Comparison of ENCODE assay signal across 34 cellular contexts in the genomic region with DNA sequence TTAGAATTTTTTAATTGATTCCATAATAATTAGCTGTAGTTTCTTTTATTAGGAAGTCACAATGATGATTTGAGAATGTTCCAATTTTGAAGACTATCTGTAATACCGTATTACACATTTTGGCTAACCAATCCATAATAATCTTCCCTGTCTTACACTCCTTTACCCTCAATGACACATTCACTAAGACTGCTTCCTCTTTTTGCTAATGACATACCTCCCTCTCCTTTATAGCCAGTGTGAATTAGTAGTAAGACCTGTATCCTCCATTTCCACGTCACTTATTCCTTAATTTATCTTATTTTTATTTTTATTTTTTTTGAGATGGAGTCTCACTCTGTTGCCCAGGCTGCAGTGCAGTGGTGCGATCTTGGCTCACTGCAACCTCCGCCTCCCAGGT. TPM values are rescaled to one million over a fixed set of nuclear protein-coding genes. Genes with fewer than 3 reads are reported as not detected.
DNase-seq lines count a peak whose midpoint lies in the region; ATAC-seq and TF ChIP-seq lines count a peak whose summit lies in the region.
"Had no signal": no experiment of that assay in that cellular context is flagged by ENCODE, and none has a peak within 500 bp of the region (broad histone marks: within the 10 kb centered on the region; RNA-seq: fewer than 3 reads in every experiment).

No MANE protein-coding gene starts in this region.

- peaks cover 2% of the 10 kb centered on the region for H3K36me3 Mint-ChIP-seq in WTC11

- ATAC-seq in WTC11 (no peak), HG03439 (IDR thresholded peaks at IDR 0.05; ENCODE audit: unreplicated experiment) (no peak), HG02610 (IDR thresholded peaks at IDR 0.05; ENCODE audit: unreplicated experiment) (no peak)
- ATAC-seq: PC-3, Right ventricle myocardium inferior had no signal

- no peak overlapping the region for H3K4me3 Mint-ChIP-seq in WTC11
- H3K4me3 Mint-ChIP-seq: activated CD4-positive, alpha-beta memory T cell treated with anti-CD3 and anti-CD28 coated beads, Interleukin-2, amount 10 ng/mL, durations not matched to agents 7 days and 5 days; activated naive CD4-positive, alpha-beta T cell treated with anti-CD3 and anti-CD28 coated beads, Interleukin-2, amount 50 U/mL, for 24 hours; nephron had no signal

- DNase-seq in AML-193 (lab: John Stamatoyannopoulos, UW): peak; percentile 68 to 70
- DNase-seq in KBM-7: peak; percentile 46
- DNase-seq in NOMO-1 treated with dmso at 0.1 percent for 144 hours (lab: John Stamatoyannopoulos, UW; ENCODE audit: unreplicated experiment): peak; percentile 32
- no peak for DNase-seq in WTC11 (ENCODE audit: low spot score)
- DNase-seq in KG1 (lab: John Stamatoyannopoulos, UW): no peak
- DNase-seq in NCI-H748 (lab: John Stamatoyannopoulos, UW; ENCODE audit: unreplicated experiment): no peak
- DNase-seq: 8988T; activated CD4-positive, alpha-beta memory T cell treated with anti-CD3 and anti-CD28 coated beads, Interleukin-2, amount 10 ng/mL, durations not matched to agents 7 days and 5 days; activated CD4-positive, CD25-positive, alpha-beta regulatory T cell treated with anti-CD3 and anti-CD28 coated beads, Interleukin-2, amount 50 U/mL, for 72 hours; activated CD8-positive, alpha-beta memory T cell treated with anti-CD3 and anti-CD28 coated beads, Interleukin-2, amount 50 U/mL, for 48 hours; CD8-positive, alpha-beta memory T cell; DMS 273 treated with DMSO at 0.1 percent for 48 hours; effector CD8-positive, alpha-beta T cell; midbrain; NCI-H2081; NCI-H226; NCI-H774; PC-3; retina; small intestine; stimulated activated CD8-positive, alpha-beta memory T cell treated with anti-CD3 and anti-CD28 coated beads, Interleukin-4, amount 100 ng/mL, for 48 hours; stomach; T1000 had no signal

- in situ Hi-C loops in KBM-7 (cut with MboI; ENCODE audit: low pct_unique_long_range_greater_than_20kb, low sequenced_read_pairs): no loop called here

- no peaks in the 10 kb centered on the region for H3K9me3 Mint-ChIP-seq in WTC11
- H3K9me3 Mint-ChIP-seq: activated CD4-positive, alpha-beta memory T cell treated with anti-CD3 and anti-CD28 coated beads, Interleukin-2, amount 10 ng/mL, durations not matched to agents 7 days and 5 days; activated naive CD4-positive, alpha-beta T cell treated with anti-CD3 and anti-CD28 coated beads, Interleukin-2, amount 50 U/mL, for 24 hours; CD8-positive, alpha-beta memory T cell; nephron had no signal

- peaks cover 60% of the 10 kb centered on the region for H3K4me1 Mint-ChIP-seq in WTC11

- POLR2A ChIA-PET in WTC11 (lab: Charles Lee): no interaction called here

- CTCF ChIA-PET in WTC11 (lab: Charles Lee): interaction anchor here (1.1 kb wide), 1 partner anchor 10 kb away, joined by 3 read pairs; a partner anchor contains a TSS

- H3K27me3 Mint-ChIP-seq in WTC11 (ENCODE audit: low read depth): no peaks in the 10 kb centered on the region
- H3K27me3 Mint-ChIP-seq: activated CD4-positive, alpha-beta memory T cell treated with anti-CD3 and anti-CD28 coated beads, Interleukin-2, amount 10 ng/mL, durations not matched to agents 7 days and 5 days; activated naive CD4-positive, alpha-beta T cell treated with anti-CD3 and anti-CD28 coated beads, Interleukin-2, amount 50 U/mL, for 24 hours; CD8-positive, alpha-beta memory T cell had no signal

- no peak overlapping the region for H3K27ac Mint-ChIP-seq in WTC11
- H3K27ac Mint-ChIP-seq: activated CD4-positive, alpha-beta memory T cell treated with anti-CD3 and anti-CD28 coated beads, Interleukin-2, amount 10 ng/mL, durations not matched to agents 7 days and 5 days; activated naive CD4-positive, alpha-beta T cell treated with anti-CD3 and anti-CD28 coated beads, Interleukin-2, amount 50 U/mL, for 24 hours had no signal

- TF ChIP-seq CTCF in WTC11 (IDR thresholded peaks at IDR 0.05): no peak

TF ChIP-seq in WTC11, 78 proteins besides CTCF, POLR2A, EP300 and RAD21:
- TF ChIP-seq, protein P1, sequence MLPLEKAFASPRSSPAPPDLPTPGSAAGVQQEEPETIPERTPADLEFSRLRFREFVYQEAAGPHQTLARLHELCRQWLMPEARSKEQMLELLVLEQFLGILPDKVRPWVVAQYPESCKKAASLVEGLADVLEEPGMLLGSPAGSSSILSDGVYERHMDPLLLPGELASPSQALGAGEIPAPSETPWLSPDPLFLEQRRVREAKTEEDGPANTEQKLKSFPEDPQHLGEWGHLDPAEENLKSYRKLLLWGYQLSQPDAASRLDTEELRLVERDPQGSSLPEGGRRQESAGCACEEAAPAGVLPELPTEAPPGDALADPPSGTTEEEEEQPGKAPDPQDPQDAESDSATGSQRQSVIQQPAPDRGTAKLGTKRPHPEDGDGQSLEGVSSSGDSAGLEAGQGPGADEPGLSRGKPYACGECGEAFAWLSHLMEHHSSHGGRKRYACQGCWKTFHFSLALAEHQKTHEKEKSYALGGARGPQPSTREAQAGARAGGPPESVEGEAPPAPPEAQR (CRISPR knock-in tag; IDR thresholded peaks at IDR 0.05): no peak
- peak; percentile 40; the same call in 1 of the 2 replicates for TF ChIP-seq ZNF121 (CRISPR knock-in tag; IDR thresholded peaks at IDR 0.05)
- TF ChIP-seq, protein P2, sequence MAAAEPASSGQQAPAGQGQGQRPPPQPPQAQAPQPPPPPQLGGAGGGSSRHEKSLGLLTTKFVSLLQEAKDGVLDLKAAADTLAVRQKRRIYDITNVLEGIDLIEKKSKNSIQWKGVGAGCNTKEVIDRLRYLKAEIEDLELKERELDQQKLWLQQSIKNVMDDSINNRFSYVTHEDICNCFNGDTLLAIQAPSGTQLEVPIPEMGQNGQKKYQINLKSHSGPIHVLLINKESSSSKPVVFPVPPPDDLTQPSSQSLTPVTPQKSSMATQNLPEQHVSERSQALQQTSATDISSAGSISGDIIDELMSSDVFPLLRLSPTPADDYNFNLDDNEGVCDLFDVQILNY (CRISPR knock-in tag; IDR thresholded peaks at IDR 0.05): no peak

RNA-seq across cellular contexts. Expression of a gene that starts 10.1 kb away (rescaled TPM):
- total RNA-seq in WTC11 (2021): 217 to 226 TPM (median 219 TPM) in 3 replicates

RNA-seq across cellular contexts. Expression of a gene that starts 13.7 kb away (rescaled TPM):
- total RNA-seq in WTC11 (2021): not detected in 3 replicates
- total RNA-seq: activated CD4-positive, alpha-beta memory T cell treated with anti-CD3 and anti-CD28 coated beads, Interleukin-2, amount 10 ng/mL, durations not matched to agents 7 days and 5 days; bronchial epithelial cell; CD8-positive, alpha-beta memory T cell; epithelial cell of proximal tubule; kidney epithelial cell; lower leg skin; osteocyte; PC-3; Right ventricle myocardium inferior; stomach; tibial nerve had no signal

RNA-seq across cellular contexts. Expression of a gene that starts 56.7 kb away (rescaled TPM):
- total RNA-seq in WTC11 (2021): not detected in 3 replicates
- total RNA-seq: activated CD4-positive, alpha-beta memory T cell treated with anti-CD3 and anti-CD28 coated beads, Interleukin-2, amount 10 ng/mL, durations not matched to agents 7 days and 5 days; bronchial epithelial cell; CD8-positive, alpha-beta memory T cell; epithelial cell of proximal tubule; kidney epithelial cell; lower leg skin; osteocyte; PC-3; Right ventricle myocardium inferior; stomach; tibial nerve had no signal

Comparison
In these comparisons a context has a peak if more than half of its experiments do, and no peak if none do; other contexts are left out.
1. DNase-seq: peak in AML-193 (2 of 2), KBM-7 (single experiment) and NOMO-1 treated with dmso at 0.1 percent for 144 hours (single experiment); none in WTC11 (single experiment), KG1 (single experiment) and NCI-H748 (single experiment).